17 cellular contexts compared by ENCODE assay signal in genomic region chr5:16815432-16815831, GRCh38.
"Had no signal": no experiment of that assay in that cellular context is flagged by ENCODE, and none has a peak within 500 bp of the region (broad histone marks: within the 10 kb centered on the region; RNA-seq: fewer than 3 reads in every experiment).

No MANE protein-coding gene starts in this region.

- H3K27ac ChIP-seq: adrenal gland, esophagus squamous epithelium, sigmoid colon, thyroid gland, uterus had no signal

- H3K36me3 ChIP-seq: adrenal gland, sigmoid colon, thyroid gland, uterus had no signal

- DNase-seq: activated CD4-positive, alpha-beta T cell treated with anti-CD3 and anti-CD28 coated beads for 36 hours; activated CD4-positive, alpha-beta T cell treated with anti-CD3 and anti-CD28 coated beads, Interleukin-2, amount 50 U/mL, for 48 hours; activated gamma-delta T cell treated with Interleukin-2 at 50 U/mL for 16 hours; activated T-cell treated with anti-CD3 and anti-CD28 coated beads for 4 hours; adrenal gland; dermis blood vessel endothelial cell; effector memory CD4-positive, alpha-beta T cell; esophagus squamous epithelium; left cardiac atrium; sigmoid colon; stimulated activated CD8-positive, alpha-beta memory T cell treated with anti-CD3 and anti-CD28 coated beads, Interleukin-4, amount 100 ng/mL, for 48 hours; stimulated activated naive CD4-positive, alpha-beta T cell; thyroid gland; uterus had no signal

- H3K4me1 Mint-ChIP-seq: activated CD4-positive, alpha-beta T cell treated with anti-CD3 and anti-CD28 coated beads for 36 hours; WTC11 had no signal

- H3K9me3 ChIP-seq: adrenal gland, esophagus squamous epithelium, sigmoid colon, thyroid gland, uterus had no signal

- H3K9me3 Mint-ChIP-seq: activated naive CD4-positive, alpha-beta T cell treated with anti-CD3 and anti-CD28 coated beads, Interleukin-2, amount 50 U/mL, for 72 hours; activated T-helper 1 cell treated with anti-CD3 and anti-CD28 coated beads, Interleukin-12 subunit alpha, Interleukin-12 subunit beta, Interleukin-2, Interleukin-4 antibody, amounts not matched to agents 30 ng/mL and 10 ng/mL and 1 ng/mL, durations not matched to agents 14 hours and 24 hours and 36 hours; WTC11 had no signal

- H3K27me3 ChIP-seq: adrenal gland, esophagus squamous epithelium, sigmoid colon, thyroid gland, uterus had no signal

- ATAC-seq: activated CD4-positive, alpha-beta T cell treated with anti-CD3 and anti-CD28 coated beads for 36 hours; activated naive CD4-positive, alpha-beta T cell treated with anti-CD3 and anti-CD28 coated beads, Interleukin-2, amount 50 U/mL, for 72 hours; left cardiac atrium; WTC11 had no signal

- H3K4me3 Mint-ChIP-seq: activated CD4-positive, alpha-beta T cell treated with anti-CD3 and anti-CD28 coated beads for 36 hours; activated T-helper 1 cell treated with anti-CD3 and anti-CD28 coated beads, Interleukin-12 subunit alpha, Interleukin-12 subunit beta, Interleukin-2, Interleukin-4 antibody, amounts not matched to agents 30 ng/mL and 10 ng/mL and 1 ng/mL, durations not matched to agents 14 hours and 24 hours and 36 hours; WTC11 had no signal

- H3K27ac Mint-ChIP-seq: activated CD4-positive, alpha-beta T cell treated with anti-CD3 and anti-CD28 coated beads for 36 hours; activated naive CD4-positive, alpha-beta T cell treated with anti-CD3 and anti-CD28 coated beads, Interleukin-2, amount 50 U/mL, for 72 hours; activated T-helper 1 cell treated with anti-CD3 and anti-CD28 coated beads, Interleukin-12 subunit alpha, Interleukin-12 subunit beta, Interleukin-2, Interleukin-4 antibody, amounts not matched to agents 30 ng/mL and 10 ng/mL and 1 ng/mL, durations not matched to agents 14 hours and 24 hours and 36 hours; WTC11 had no signal

- H3K36me3 Mint-ChIP-seq: activated naive CD4-positive, alpha-beta T cell treated with anti-CD3 and anti-CD28 coated beads, Interleukin-2, amount 50 U/mL, for 72 hours had no signal

- H3K4me3 ChIP-seq: adrenal gland, esophagus squamous epithelium, sigmoid colon, thyroid gland, uterus had no signal

- H3K4me1 ChIP-seq: adrenal gland, sigmoid colon, uterus had no signal
